ENCODE assay signal across 9 cellular contexts in genomic region chr19:53868091-53868891, GRCh38. TPM values are rescaled to one million over a fixed set of nuclear protein-coding genes. Genes with fewer than 3 reads are reported as not detected.
DNase-seq lines count a peak whose midpoint lies in the region; ATAC-seq and TF ChIP-seq lines count a peak whose summit lies in the region.
"Had no signal": no experiment of that assay in that cellular context is flagged by ENCODE, and none has a peak within 500 bp of the region (broad histone marks: within the 10 kb centered on the region; RNA-seq: fewer than 3 reads in every experiment).

No MANE protein-coding gene starts in this region.

- BruUV-seq in Panc1 (replicated peaks; lab: Mats Ljungman, UMichigan): TSS peak; percentile 75

- H3K9me3 ChIP-seq in Panc1 (ENCODE audit: control insufficient read depth, insufficient read depth, low read depth, low read length) (no peaks in the 10 kb centered on the region), iPS-15b (ENCODE audit: control insufficient read depth, insufficient read depth, low read length) (no peaks in the 10 kb centered on the region), sigmoid colon (no peaks in the 10 kb centered on the region)

- TF ChIP-seq EP300 in sigmoid colon (IDR thresholded peaks at IDR 0.05): no peak

- in situ Hi-C loops in Panc1 (cut with HindIII; ENCODE audit: low pct_unique_long_range_greater_than_20kb, low sequenced_read_pairs): no loop called here

- H3K4me1 ChIP-seq in Panc1 (ENCODE audit: control insufficient read depth, insufficient read depth, low read length): peaks cover 35% of the 10 kb centered on the region
- peaks cover 4% of the 10 kb centered on the region for H3K4me1 ChIP-seq in iPS-15b (ENCODE audit: control insufficient read depth, insufficient read depth, low read length)
- H3K4me1 ChIP-seq in sigmoid colon: peaks cover 0 to 59% (median 52%) of the 10 kb centered on the region in 4 donors

- H3K9ac ChIP-seq in iPS-15b (ENCODE audit: low read depth, low read length): peak overlapping the region; percentile 68

- ATAC-seq in Panc1: peak; percentile 8
- no peak for ATAC-seq in HG03460 (IDR thresholded peaks at IDR 0.05; ENCODE audit: unreplicated experiment)

- CTCF ChIA-PET in Panc1 (lab: Charles Lee): interaction anchor here (0.6 kb wide), 1 partner anchor 1422 kb away, joined by 3 read pairs; no protein-coding TSS in a partner anchor

- H3K36me3 ChIP-seq in Panc1 (ENCODE audit: control insufficient read depth, insufficient read depth, low read length) (no peaks in the 10 kb centered on the region; the same call in 1 of the 2 replicates), iPS-15b (ENCODE audit: control insufficient read depth, insufficient read depth, low read length) (peaks cover 11% of the 10 kb centered on the region), sigmoid colon (peaks cover 0 to 17% (median 12%) of the 10 kb centered on the region in 4 donors)

- peak overlapping the region; percentile 69 for H3K4me3 ChIP-seq in GM12864 (ENCODE audit: low read depth, low read length)
- peak overlapping the region; percentile 95 to 96 for H3K4me3 ChIP-seq in Panc1 (ENCODE audit: low read depth in 2 of 2, low read length in 2 of 2)
- H3K4me3 ChIP-seq in iPS-15b (ENCODE audit: low read depth, low read length): peak overlapping the region; percentile 95
- peak overlapping the region; percentile 79 to 94 (median 92) for H3K4me3 ChIP-seq in sigmoid colon

- 0 to 1% methylated on average over 33 to 37 of the region's 37 CpGs for WGBS in sigmoid colon, 2 donors

- H3K27ac ChIP-seq in Panc1 (ENCODE audit: low read length) (peak overlapping the region; percentile 96), sigmoid colon (peak overlapping the region; percentile 94 to 98 (median 96))

- POLR2A ChIA-PET in Panc1 (lab: Charles Lee): interaction anchor here (0.5 to 2.5 kb wide), 15 partner anchors 9 to 585 kb away, joined by 3 to 16 read pairs (median 4); partner anchors contain the start of gene OSCAR

- TF ChIP-seq POLR2A in sigmoid colon (IDR thresholded peaks at IDR 0.05): no peak

- TF ChIP-seq CTCF in GM12864 (IDR thresholded peaks at IDR 0.05; ENCODE audit: low read depth, low read length, missing control alignments): no peak
- TF ChIP-seq CTCF in Panc1 (IDR thresholded peaks at IDR 0.05): no peak
- no peak for TF ChIP-seq CTCF in sigmoid colon (IDR thresholded peaks at IDR 0.05)

- intact Hi-C loops in Panc1 (cut with micrococcal nuclease; ENCODE audit: unreplicated experiment) (no loop called here), sigmoid colon (cut with DNase I) (loop anchor here (5.0 to 10.0 kb wide), 6 partner anchors 579 to 1539 kb away; partner anchors contain the start of genes LENG8, LENG9, PPP1R12C and RPL28)

- DNase-seq in GM12864 (ENCODE audit: low read depth) (no peak), Panc1 (ENCODE audit: low read depth, low spot score) (no peak), astrocyte of the hippocampus (ENCODE audit: low read depth, low spot score) (peak; percentile 79), sigmoid colon (peak; percentile 89), NCI-H146 treated with DMSO at 0.1 percent for 48 hours (lab: John Stamatoyannopoulos, UW; ENCODE audit: unreplicated experiment) (no peak), DMS153 treated with DMSO at 0.1 percent for 48 hours (lab: John Stamatoyannopoulos, UW; ENCODE audit: unreplicated experiment) (no peak)

- H3K27me3 ChIP-seq in Panc1 (ENCODE audit: control insufficient read depth, insufficient read depth, low read length): no peaks in the 10 kb centered on the region
- no peaks in the 10 kb centered on the region for H3K27me3 ChIP-seq in iPS-15b (ENCODE audit: control insufficient read depth, insufficient read depth, low read length)
- H3K27me3 ChIP-seq in sigmoid colon: no peaks in the 10 kb centered on the region

RNA-seq across cellular contexts. Expression of gene MYADM, which starts 0.6 kb away (rescaled TPM):
- total RNA-seq in Panc1 (2021; ENCODE audit: unreplicated experiment) (469 TPM), sigmoid colon (100 to 1,000 TPM in 1 of 4 donors, 10 to 100 TPM in 3; 65.5 to 189 (median 97.3) TPM)
- polyA plus RNA-seq in Panc1 (2012; ENCODE audit: insufficient read length): 387 TPM
- 10 to 100 TPM in 1 of 3 donors, 1 to 10 TPM in 2; 7.9 to 44.1 (median 9.0) TPM for polyA plus RNA-seq in sigmoid colon

RNA-seq across cellular contexts. Expression of gene PRKCG, which starts 13.7 kb away (rescaled TPM):
- total RNA-seq in Panc1 (2021; ENCODE audit: unreplicated experiment): 2.5 TPM
- polyA plus RNA-seq in Panc1 (2012; ENCODE audit: insufficient read length): 4.2 TPM
- not detected for total RNA-seq in sigmoid colon
- polyA plus RNA-seq in sigmoid colon: under 1 TPM in 2 of 3 donors, not detected in 1; under 0.01 to 0.34 TPM
- total RNA-seq: T-helper 2 cell treated with Interferon-gamma antibody and Interleukin-4, amounts not matched to agents 100 ng/mL and 5 ng/mL, for 36 hours had no signal

RNA-seq across cellular contexts. Expression of gene CACNG7, which starts 40.8 kb away (rescaled TPM):
- total RNA-seq in Panc1 (2021; ENCODE audit: unreplicated experiment) (7.7 TPM), sigmoid colon (not detected)
- 50.5 TPM for polyA plus RNA-seq in Panc1 (2012; ENCODE audit: insufficient read length)
- polyA plus RNA-seq in sigmoid colon: under 1 TPM in 1 of 3 donors, not detected in 2; 0.20 TPM
- total RNA-seq: T-helper 2 cell treated with Interferon-gamma antibody and Interleukin-4, amounts not matched to agents 100 ng/mL and 5 ng/mL, for 36 hours had no signal

RNA-seq across cellular contexts. Expression of gene NLRP12, which starts 44.2 kb away (rescaled TPM):
- total RNA-seq in Panc1 (2021; ENCODE audit: unreplicated experiment): 0.05 TPM
- polyA plus RNA-seq in Panc1 (2012; ENCODE audit: insufficient read length): not detected
- under 1 TPM in 3 of 4 donors, not detected in 1; 0.27 to 0.36 (median 0.33) TPM for total RNA-seq in sigmoid colon
- polyA plus RNA-seq in sigmoid colon: under 1 TPM in 1 of 3 donors, not detected in 2; 0.10 TPM
- total RNA-seq: T-helper 2 cell treated with Interferon-gamma antibody and Interleukin-4, amounts not matched to agents 100 ng/mL and 5 ng/mL, for 36 hours had no signal

Comparison
In these comparisons a context has a peak if more than half of its experiments do, and no peak if none do; other contexts are left out.
1. DNase-seq: peak in astrocyte of the hippocampus (single experiment) and sigmoid colon (single experiment); none in GM12864 (single experiment), Panc1 (single experiment), NCI-H146 treated with DMSO at 0.1 percent for 48 hours (single experiment) and DMS153 treated with DMSO at 0.1 percent for 48 hours (single experiment).
2. Peak in every context shown above with its lines, with median percentiles within 50 percentile points of each other: H3K4me3 ChIP-seq.